ENCODE assay signal across 8 cellular contexts in genomic region chr9:37329576-37329975, GRCh38.
DNase-seq lines count a peak whose midpoint lies in the region; ATAC-seq and TF ChIP-seq lines count a peak whose summit lies in the region.

No MANE protein-coding gene starts in this region.

- peaks cover 98% of the 10 kb centered on the region for H3F3A ChIP-seq in SU-DHL-6 (ENCODE audit: insufficient read depth)

- H2BK15ac ChIP-seq in mesendoderm (replicated peaks; ENCODE audit: low read depth): no peak overlapping the region

- peak; percentile 50 for DNase-seq in DMS 273 (lab: John Stamatoyannopoulos, UW; ENCODE audit: unreplicated experiment)
- no peak for DNase-seq in DMS 273 treated with DMSO at 0.1 percent for 48 hours (lab: John Stamatoyannopoulos, UW)
- peak; percentile 31 for DNase-seq in mesendoderm
- no peak for DNase-seq in sigmoid colon
- DNase-seq in NCI-H226: no peak
- DNase-seq in right cardiac atrium: no peak

- TF ChIP-seq POLR2A in sigmoid colon (IDR thresholded peaks at IDR 0.05): no peak

- no peaks in the 10 kb centered on the region for H3K79me1 ChIP-seq in mesendoderm (ENCODE audit: low read length)

- H4K20me1 ChIP-seq in SU-DHL-6 (ENCODE audit: low read depth, low read length): no peaks in the 10 kb centered on the region

- H3K4me3 ChIP-seq in SU-DHL-6 (ENCODE audit: insufficient read depth, low read length, poor library complexity, severe bottlenecking) (peak overlapping the region; percentile 0), mesendoderm (ENCODE audit: low read length) (no peak overlapping the region), sigmoid colon (no peak overlapping the region), right cardiac atrium (ENCODE audit: low read length) (no peak overlapping the region)

- no peak overlapping the region for H4K8ac ChIP-seq in mesendoderm (ENCODE audit: low read depth, low read length)

- H3K9me3 ChIP-seq in SU-DHL-6 (ENCODE audit: insufficient read depth, low read length): no peaks in the 10 kb centered on the region
- H3K9me3 ChIP-seq in sigmoid colon: no peaks in the 10 kb centered on the region
- no peaks in the 10 kb centered on the region for H3K9me3 ChIP-seq in right cardiac atrium (ENCODE audit: control insufficient read depth, low read length)

- H3K4ac ChIP-seq in mesendoderm (ENCODE audit: low read depth, low read length): no peak overlapping the region

- H4K5ac ChIP-seq in mesendoderm (ENCODE audit: low read length): no peak overlapping the region

- peaks cover 28% of the 10 kb centered on the region for H3K36me3 ChIP-seq in SU-DHL-6 (ENCODE audit: low read length)
- H3K36me3 ChIP-seq in mesendoderm (ENCODE audit: control insufficient read depth, insufficient read depth, low read length): no peaks in the 10 kb centered on the region
- no peaks in the 10 kb centered on the region for H3K36me3 ChIP-seq in sigmoid colon

- no peaks in the 10 kb centered on the region for H3K27me3 ChIP-seq in SU-DHL-6 (ENCODE audit: low read length)
- H3K27me3 ChIP-seq in mesendoderm (ENCODE audit: insufficient read depth, low read length, poor library complexity): no peaks in the 10 kb centered on the region
- H3K27me3 ChIP-seq in sigmoid colon: no peaks in the 10 kb centered on the region
- H3K27me3 ChIP-seq in right cardiac atrium (ENCODE audit: control insufficient read depth, insufficient read depth): no peaks in the 10 kb centered on the region

- no peaks in the 10 kb centered on the region for H3K4me1 ChIP-seq in mesendoderm (ENCODE audit: control insufficient read depth, low read depth, low read length)
- no peaks in the 10 kb centered on the region for H3K4me1 ChIP-seq in sigmoid colon
- H3K4me1 ChIP-seq in right cardiac atrium (ENCODE audit: control insufficient read depth, insufficient read depth, low read length): no peaks in the 10 kb centered on the region

- no peak overlapping the region for H2AK5ac ChIP-seq in mesendoderm (ENCODE audit: low read length)

- H3K18ac ChIP-seq in mesendoderm (ENCODE audit: low read length): no peak overlapping the region

- H3K79me2 ChIP-seq in SU-DHL-6 (ENCODE audit: insufficient read depth, low read length) (peaks cover 91% of the 10 kb centered on the region), mesendoderm (ENCODE audit: control insufficient read depth, insufficient read depth, low read length) (no peaks in the 10 kb centered on the region)

- no peak overlapping the region for H2BK5ac ChIP-seq in mesendoderm (ENCODE audit: low read length)

- no peak for TF ChIP-seq EP300 in sigmoid colon (IDR thresholded peaks at IDR 0.05)

- H3K27ac ChIP-seq in SU-DHL-6 (ENCODE audit: low read depth, low read length) (peak overlapping the region; percentile 93), mesendoderm (ENCODE audit: low read depth, low read length) (no peak overlapping the region), sigmoid colon (no peak overlapping the region), right cardiac atrium (ENCODE audit: low read length) (no peak overlapping the region)

- H3K56ac ChIP-seq in mesendoderm (ENCODE audit: low read length): no peak overlapping the region

- H3K4me2 ChIP-seq in SU-DHL-6 (ENCODE audit: low read depth, low read length, poor library complexity, severe bottlenecking) (peak overlapping the region; percentile 65), mesendoderm (ENCODE audit: low read length) (no peak overlapping the region)

- TF ChIP-seq CTCF in SU-DHL-6 (IDR thresholded peaks at IDR 0.05; ENCODE audit: insufficient read depth, low read length, poor library complexity, severe bottlenecking) (peak; percentile 65), sigmoid colon (IDR thresholded peaks at IDR 0.05) (no peak)

- H3K9ac ChIP-seq in SU-DHL-6 (ENCODE audit: low read length) (peak overlapping the region; percentile 34), mesendoderm (ENCODE audit: low read length) (no peak overlapping the region)

- H3K9me2 ChIP-seq in SU-DHL-6 (replicated peaks; ENCODE audit: insufficient read depth, low read length): no peaks in the 10 kb centered on the region

- intact Hi-C loops in sigmoid colon (cut with DNase I): no loop called here
- intact Hi-C loops in right cardiac atrium (cut with DNase I): no loop called here

- ATAC-seq in HG02852 (IDR thresholded peaks at IDR 0.05; ENCODE audit: unreplicated experiment): peak; percentile 46
- ATAC-seq in right cardiac atrium: no peak

- H2AFZ ChIP-seq in SU-DHL-6 (ENCODE audit: low read depth, low read length, severe bottlenecking): no peak overlapping the region

- H2BK120ac ChIP-seq in mesendoderm (ENCODE audit: low read depth, low read length): no peak overlapping the region

- H3K23ac ChIP-seq in mesendoderm (ENCODE audit: low read length): no peak overlapping the region

- no CpG with 5 or more reads among the region's 2 CpGs for WGBS in mesendoderm (ENCODE audit: extremely low coverage, insufficient coverage, low lambda C conversion rate)
- WGBS in sigmoid colon, 2 donors: 80 to 83% methylated on average over 2 of the region's 2 CpGs
- 88% methylated on average over 2 of the region's 2 CpGs for WGBS in right cardiac atrium

Comparison
In these comparisons a context has a peak if more than half of its experiments do, and no peak if none do; other contexts are left out.
1. DNase-seq: peak in DMS 273 (single experiment) and mesendoderm (single experiment); none in DMS 273 treated with DMSO at 0.1 percent for 48 hours (single experiment), sigmoid colon (single experiment), NCI-H226 (single experiment) and right cardiac atrium (0 of 3).